ENCODE assay signal across 8 cellular contexts in the genomic region with DNA sequence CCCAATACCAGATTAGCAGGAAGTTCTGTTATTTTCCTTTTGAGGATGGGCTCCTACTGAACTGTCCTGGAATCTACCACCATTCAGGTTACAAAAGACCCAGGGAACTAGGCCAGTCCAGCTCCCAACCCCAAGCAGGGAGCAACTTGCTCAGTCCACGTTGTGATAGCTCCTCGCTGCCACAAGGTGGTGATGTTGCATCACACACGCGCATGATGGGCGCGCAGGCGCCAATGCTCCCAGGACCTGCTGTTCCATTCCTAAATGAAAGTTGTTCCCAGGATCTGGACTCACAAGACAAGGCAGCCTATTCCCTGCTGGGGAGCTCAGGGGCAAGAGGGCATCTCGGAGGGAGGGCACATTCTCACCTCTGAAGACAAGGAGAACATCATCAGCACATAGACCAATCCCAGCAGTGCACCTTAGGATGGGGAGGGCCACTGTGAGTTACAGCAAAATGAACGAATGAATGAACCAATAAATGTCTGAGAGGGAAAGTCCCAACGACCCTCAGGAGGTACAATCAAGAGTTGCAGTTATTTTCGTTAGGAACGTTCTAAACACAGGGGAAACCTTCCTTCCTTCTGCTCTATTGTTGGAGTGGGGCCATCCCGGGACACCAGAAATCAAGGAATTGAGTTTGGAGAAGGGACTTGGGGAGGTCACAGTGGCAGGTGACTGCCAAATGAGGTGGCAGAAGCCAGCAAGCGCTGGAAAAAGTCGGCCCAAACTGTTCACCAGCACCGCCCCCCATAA. TPM values are rescaled to one million over a fixed set of nuclear protein-coding genes. Genes with fewer than 3 reads are reported as not detected.
DNase-seq lines count a peak whose midpoint lies in the region; ATAC-seq, FAIRE-seq and TF ChIP-seq lines count a peak whose summit lies in the region.
"Not testable (repeated sequence)": the region's sequence is repeated elsewhere in the genome, so short reads cannot be mapped to it uniquely, and the experiment has no call there.

No MANE protein-coding gene starts in this region.

- H3K9me2 ChIP-seq in SK-N-SH, result not testable (repeated sequence)

- H3K9me3 ChIP-seq in SK-N-SH; HepG2 (ENCODE audit: low read length); smooth muscle cell (replicated peaks; ENCODE audit: low read depth): not testable (repeated sequence)

- TF ChIP-seq CTCF in AG04449 (IDR thresholded peaks at IDR 0.05; ENCODE audit: insufficient read depth, low read length, missing control alignments), result not testable (repeated sequence)
- peak; percentile 62 for TF ChIP-seq CTCF in SK-N-SH (IDR thresholded peaks at IDR 0.05)
- peak; percentile 68 for TF ChIP-seq CTCF in HepG2 (CRISPR knock-in tag; IDR thresholded peaks at IDR 0.05)
- peak; percentile 49 for TF ChIP-seq CTCF in smooth muscle cell (IDR thresholded peaks at IDR 0.05; ENCODE audit: borderline replicate concordance, insufficient read depth, poor library complexity, severe bottlenecking)

- H4K20me1 ChIP-seq in SK-N-SH (ENCODE audit: insufficient read depth); HepG2 (ENCODE audit: insufficient read depth, low read length); smooth muscle cell (ENCODE audit: low read depth): not testable (repeated sequence)

- H3F3A ChIP-seq in SK-N-SH (replicated peaks; ENCODE audit: insufficient read depth); smooth muscle cell (ENCODE audit: low read depth): not testable (repeated sequence)

- H3K27me3 ChIP-seq in SK-N-SH (ENCODE audit: insufficient read depth); HepG2 (ENCODE audit: control insufficient read depth in 1 of 2, insufficient read depth in 2 of 2, low read length in 2 of 2); smooth muscle cell (ENCODE audit: low read depth): not testable (repeated sequence)

- peak overlapping the region; percentile 91 for H3K4me2 ChIP-seq in SK-N-SH
- H3K4me2 ChIP-seq in HepG2 (ENCODE audit: low read depth, low read length), result peak overlapping the region; percentile 92
- peak overlapping the region; percentile 86 for H3K4me2 ChIP-seq in smooth muscle cell

- in situ Hi-C loops in HepG2 (cut with HindIII; ENCODE audit: extremely low pct_ligation_motif_present, low pct_unique_long_range_greater_than_20kb), result loop anchor here (5.0 to 10.0 kb wide), 2 partner anchors 54 to 256 kb away; partner anchors contain the start of gene PSMG4

- H3K27ac ChIP-seq in SK-N-SH (ENCODE audit: low read depth in 2 of 2, low read length in 1 of 2) (peak overlapping the region in 1 of 2 experiments; percentile 60; a peak in 2 of 4 replicates), HepG2 (ENCODE audit: extremely low read length, insufficient read depth, low read length) (peak overlapping the region; percentile 92), smooth muscle cell (ENCODE audit: low read depth) (peak overlapping the region; percentile 55)

- CTCF ChIA-PET in AG04449 (lab: Yijun Ruan, JAX) (interaction anchor here (0.7 to 4.7 kb wide), 13 partner anchors 9 to 260 kb away, joined by 3 to 41 read pairs (median 5); no protein-coding TSS in a partner anchor), SK-N-SH (lab: Yijun Ruan, JAX) (interaction anchor here (0.6 to 2.0 kb wide), 4 partner anchors 10 to 253 kb away, joined by 3 to 10 read pairs (median 4); no protein-coding TSS in a partner anchor), HepG2 (lab: Yijun Ruan, JAX; ENCODE audit: low intra/inter-chr PET ratio, low total read pairs) (interaction anchor here (0.8 to 1.5 kb wide), 4 partner anchors 55 to 57 kb away, joined by 3 to 8 read pairs (median 5); no protein-coding TSS in a partner anchor)

- TF ChIP-seq RAD21 in SK-N-SH (IDR thresholded peaks at IDR 0.05; ENCODE audit: low read length), result peak; percentile 55
- peak; percentile 85 for TF ChIP-seq RAD21 in HepG2 (CRISPR knock-in tag; IDR thresholded peaks at IDR 0.05)

- H3K4me1 ChIP-seq in SK-N-SH (ENCODE audit: control insufficient read depth in 1 of 2, insufficient read depth in 2 of 2, low read depth in 1 of 2, low read length in 1 of 2) (peaks cover 0 to 11% of the 10 kb centered on the region in 2 experiments; a peak in 1 of 4 replicates), HepG2 (ENCODE audit: insufficient read depth, low read length) (peaks cover 57% of the 10 kb centered on the region)
- not testable (repeated sequence) for H3K4me1 ChIP-seq in smooth muscle cell (ENCODE audit: low read depth)

- intact Hi-C loops in HepG2 (cut with micrococcal nuclease; ENCODE audit: unreplicated experiment), result loop anchor here (1.0 to 5.0 kb wide), 2 partner anchors 55 to 249 kb away; no protein-coding TSS in a partner anchor

- H2AFZ ChIP-seq in SK-N-SH (ENCODE audit: low read depth) (peak overlapping the region; percentile 99), smooth muscle cell (ENCODE audit: low read depth) (peak overlapping the region; percentile 75)
- H2AFZ ChIP-seq in HepG2 (ENCODE audit: low read length), result not testable (repeated sequence)

- H3K4me3 ChIP-seq in AG04449 (ENCODE audit: low read depth, low read length) (peak overlapping the region; percentile 69; the same call in 1 of the 2 replicates), SK-N-SH (ENCODE audit: low read depth in 2 of 2, low read length in 1 of 2) (peak overlapping the region; percentile 60 to 77), HepG2 (replicated peaks in 1 of 3; ENCODE audit: insufficient read depth in 1 of 3, low read depth in 2 of 3, low read length in 3 of 3) (peak overlapping the region; percentile 57 to 75 (median 61)), smooth muscle cell (peak overlapping the region; percentile 90)

- not testable (repeated sequence) for TF ChIP-seq EP300 in SK-N-SH (IDR thresholded peaks at IDR 0.05; ENCODE audit: borderline replicate concordance in 1 of 2, low read depth in 1 of 2, low read length in 1 of 2); HepG2 (IDR thresholded peaks at IDR 0.05; ENCODE audit: low read depth in 2 of 2, low read length in 2 of 2); HepG2 (CRISPR knock-in tag; IDR thresholded peaks at IDR 0.05; ENCODE audit: borderline replicate concordance)

- 10% methylated on average over 9 of the region's 16 CpGs for WGBS in SK-N-SH (ENCODE audit: low lambda C conversion rate)
- WGBS in HepG2 (ENCODE audit: low lambda C conversion rate), result under 1% methylated on average over 9 of the region's 16 CpGs
- 7% methylated on average over 13 of the region's 16 CpGs for WGBS in smooth muscle cell (ENCODE audit: low lambda C conversion rate)

- ATAC-seq in GM18909 (IDR thresholded peaks at IDR 0.05; ENCODE audit: poor library complexity, unreplicated experiment), result peak; percentile 49
- peak; percentile 39 for ATAC-seq in HG03439 (IDR thresholded peaks at IDR 0.05; ENCODE audit: unreplicated experiment)
- ATAC-seq in HepG2, result peak; percentile 75

- H3K36me3 ChIP-seq in SK-N-SH (replicated peaks in 1 of 2; ENCODE audit: control insufficient read depth in 1 of 2, insufficient read depth in 2 of 2, low read length in 1 of 2); HepG2 (replicated peaks in 1 of 2; ENCODE audit: control insufficient read depth in 1 of 2, insufficient read depth in 2 of 2, low read length in 2 of 2); smooth muscle cell (ENCODE audit: low read depth): not testable (repeated sequence)

- H3K79me2 ChIP-seq in SK-N-SH (ENCODE audit: insufficient read depth); HepG2 (ENCODE audit: insufficient read depth, low read length); smooth muscle cell (ENCODE audit: low read depth): not testable (repeated sequence)

- FAIRE-seq in endometrium (lab: Jason Lieb, UNC), result peak; percentile 97
- peak; percentile 100 for FAIRE-seq in HepG2 (lab: Jason Lieb, UNC)

- not testable (repeated sequence) for BruUV-seq in HepG2 (replicated peaks; lab: Mats Ljungman, UMichigan)

- H3K9ac ChIP-seq in SK-N-SH (peak overlapping the region; percentile 61; the same call in 1 of the 2 replicates), HepG2 (ENCODE audit: insufficient read depth, low read depth, low read length) (peak overlapping the region; percentile 58), smooth muscle cell (ENCODE audit: low read depth) (peak overlapping the region; percentile 48)

- DNase-seq in AG04449 (ENCODE audit: low read depth, low spot score); SK-N-SH; HepG2 (ENCODE audit: low spot score); smooth muscle cell (lab: John Stamatoyannopoulos, UW; ENCODE audit: unreplicated experiment): not testable (repeated sequence)
- DNase-seq in activated T-helper 9 cell treated with anti-CD3 and anti-CD28 coated beads, Interleukin-2, amount 50 U/mL, for 16 hours (ENCODE audit: low read depth), result peak; percentile 14

- not testable (repeated sequence) for TF ChIP-seq POLR2A in HepG2 (IDR thresholded peaks at IDR 0.05; ENCODE audit: insufficient read depth in 1 of 2, low read depth in 2 of 2, low read length in 2 of 2)

- POLR2A ChIA-PET in AG04449 (lab: Yijun Ruan, JAX) (interaction anchor here (0.8 to 1.2 kb wide), 2 partner anchors 8 to 70 kb away, joined by 3 to 5 read pairs; partner anchors contain the start of gene RIPK1), SK-N-SH (lab: Yijun Ruan, JAX) (interaction anchor here (0.6 to 1.2 kb wide), 2 partner anchors 10 to 55 kb away, joined by 3 to 4 read pairs; no protein-coding TSS in a partner anchor), HepG2 (lab: Yijun Ruan, JAX) (interaction anchor here (0.8 to 5.7 kb wide), 18 partner anchors 8 to 261 kb away, joined by 3 to 122 read pairs (median 8); partner anchors contain the start of genes BPHL, PSMG4, RIPK1 and SERPINB1)

RNA-seq across cellular contexts. Expression of gene NQO2, which starts 1.3 kb away (rescaled TPM):
- polyA plus RNA-seq in SK-N-SH (2012; rRNA removed) (19.2 and 22.5 TPM in 2 replicates), HepG2 (2011; rRNA removed) (27.4 and 32.2 TPM in 2 replicates), smooth muscle cell (33.6 and 49.0 TPM in 2 replicates)
- polyA plus RNA-seq in SK-N-SH (2012; cell fraction: cytosol; rRNA removed), result 18.9 and 20.4 TPM in 2 replicates
- 14.6 and 18.6 TPM in 2 replicates for polyA plus RNA-seq in SK-N-SH (2012; cell fraction: nucleus; rRNA removed)
- total RNA-seq in HepG2 (2016; rRNA removed; fragmentation: Illumina TruSeq; extraction: Trizol) (56.5 and 63.0 TPM in 2 replicates), smooth muscle cell (12.9 and 16.4 TPM in 2 replicates)
- 44.8 and 70.6 TPM in 2 replicates for total RNA-seq in HepG2 (2016; cell fraction: cytosol; rRNA removed; fragmentation: Illumina TruSeq; extraction: Trizol; ENCODE audit: low read depth)
- total RNA-seq in HepG2 (2016; cell fraction: insoluble cytoplasmic fraction; rRNA removed; fragmentation: Illumina TruSeq; extraction: Trizol), result 56.8 and 60.6 TPM in 2 replicates
- total RNA-seq in HepG2 (2016; cell fraction: membrane; rRNA removed; fragmentation: Illumina TruSeq; extraction: Trizol), result 53.4 and 80.8 TPM in 2 replicates
- 34.2 and 36.9 TPM in 2 replicates for total RNA-seq in HepG2 (2016; cell fraction: nucleus; rRNA removed; fragmentation: Illumina TruSeq; extraction: Trizol)
- 29.5 and 31.9 TPM in 2 replicates for polyA plus RNA-seq in HepG2 (2011; cell fraction: cytosol; rRNA removed)
- polyA plus RNA-seq in HepG2 (2011; cell fraction: nucleus; rRNA removed), result 30.7 and 34.4 TPM in 2 replicates
- polyA plus RNA-seq in HepG2 (2012), result 15.7 and 17.8 TPM in 2 replicates
- 48.7 and 84.9 TPM in 2 replicates for polyA plus RNA-seq in HepG2 (2016; cell fraction: cytosol; fragmentation: Illumina TruSeq; extraction: Trizol; ENCODE audit: low read depth)
- 61.8 and 64.6 TPM in 2 replicates for polyA plus RNA-seq in HepG2 (2016; cell fraction: insoluble cytoplasmic fraction; fragmentation: Illumina TruSeq; extraction: Trizol; ENCODE audit: low read depth)
- polyA plus RNA-seq in HepG2 (2016; cell fraction: membrane; fragmentation: Illumina TruSeq; extraction: Trizol; ENCODE audit: low read depth), result 49.3 and 82.9 TPM in 2 replicates
- 65.1 and 69.0 TPM in 2 replicates for polyA plus RNA-seq in HepG2 (2016; cell fraction: nucleus; fragmentation: Illumina TruSeq; extraction: Trizol; ENCODE audit: insufficient read depth, low read depth)
- polyA minus RNA-seq in HepG2 (2011; rRNA and poly(A)+ RNA removed; ENCODE audit: low replicate concordance), result 15.8 and 89.9 TPM in 2 replicates
- polyA minus RNA-seq in HepG2 (2011; cell fraction: cytosol; rRNA and poly(A)+ RNA removed), result 9.1 and 15.4 TPM in 2 replicates
- polyA minus RNA-seq in HepG2 (2011; cell fraction: nucleus; rRNA and poly(A)+ RNA removed), result 17.7 and 19.6 TPM in 2 replicates

RNA-seq across cellular contexts. Expression of gene SERPINB6, which starts 27.1 kb away (rescaled TPM):
- polyA plus RNA-seq in SK-N-SH (2012; rRNA removed) (102 and 111 TPM in 2 replicates), HepG2 (2011; rRNA removed) (61.3 and 63.6 TPM in 2 replicates), smooth muscle cell (116 and 118 TPM in 2 replicates)
- 109 TPM in 2 replicates for polyA plus RNA-seq in SK-N-SH (2012; cell fraction: cytosol; rRNA removed)
- 123 and 128 TPM in 2 replicates for polyA plus RNA-seq in SK-N-SH (2012; cell fraction: nucleus; rRNA removed)
- total RNA-seq in HepG2 (2016; rRNA removed; fragmentation: Illumina TruSeq; extraction: Trizol) (38.2 and 44.8 TPM in 2 replicates), smooth muscle cell (67.8 and 85.1 TPM in 2 replicates)
- 16.6 and 17.4 TPM in 2 replicates for total RNA-seq in HepG2 (2016; cell fraction: cytosol; rRNA removed; fragmentation: Illumina TruSeq; extraction: Trizol; ENCODE audit: low read depth)
- 38.2 and 41.7 TPM in 2 replicates for total RNA-seq in HepG2 (2016; cell fraction: insoluble cytoplasmic fraction; rRNA removed; fragmentation: Illumina TruSeq; extraction: Trizol)
- total RNA-seq in HepG2 (2016; cell fraction: membrane; rRNA removed; fragmentation: Illumina TruSeq; extraction: Trizol), result 24.5 and 25.6 TPM in 2 replicates
- total RNA-seq in HepG2 (2016; cell fraction: nucleus; rRNA removed; fragmentation: Illumina TruSeq; extraction: Trizol), result 23.7 and 24.1 TPM in 2 replicates
- 64.8 and 79.1 TPM in 2 replicates for polyA plus RNA-seq in HepG2 (2011; cell fraction: cytosol; rRNA removed)
- polyA plus RNA-seq in HepG2 (2011; cell fraction: nucleus; rRNA removed), result 72.8 and 85.1 TPM in 2 replicates
- 43.2 and 44.3 TPM in 2 replicates for polyA plus RNA-seq in HepG2 (2012)
- polyA plus RNA-seq in HepG2 (2016; cell fraction: cytosol; fragmentation: Illumina TruSeq; extraction: Trizol; ENCODE audit: low read depth), result 22.2 and 23.2 TPM in 2 replicates
- polyA plus RNA-seq in HepG2 (2016; cell fraction: insoluble cytoplasmic fraction; fragmentation: Illumina TruSeq; extraction: Trizol; ENCODE audit: low read depth), result 57.5 and 58.5 TPM in 2 replicates
- 27.2 and 27.5 TPM in 2 replicates for polyA plus RNA-seq in HepG2 (2016; cell fraction: membrane; fragmentation: Illumina TruSeq; extraction: Trizol; ENCODE audit: low read depth)
- polyA plus RNA-seq in HepG2 (2016; cell fraction: nucleus; fragmentation: Illumina TruSeq; extraction: Trizol; ENCODE audit: insufficient read depth, low read depth), result 53.5 and 56.5 TPM in 2 replicates
- polyA minus RNA-seq in HepG2 (2011; rRNA and poly(A)+ RNA removed; ENCODE audit: low replicate concordance), result 58.5 and 190 TPM in 2 replicates
- 36.4 and 38.5 TPM in 2 replicates for polyA minus RNA-seq in HepG2 (2011; cell fraction: cytosol; rRNA and poly(A)+ RNA removed)
- polyA minus RNA-seq in HepG2 (2011; cell fraction: nucleus; rRNA and poly(A)+ RNA removed), result 45.4 and 45.6 TPM in 2 replicates
